8 cellular contexts compared by ENCODE assay signal in the genomic region with DNA sequence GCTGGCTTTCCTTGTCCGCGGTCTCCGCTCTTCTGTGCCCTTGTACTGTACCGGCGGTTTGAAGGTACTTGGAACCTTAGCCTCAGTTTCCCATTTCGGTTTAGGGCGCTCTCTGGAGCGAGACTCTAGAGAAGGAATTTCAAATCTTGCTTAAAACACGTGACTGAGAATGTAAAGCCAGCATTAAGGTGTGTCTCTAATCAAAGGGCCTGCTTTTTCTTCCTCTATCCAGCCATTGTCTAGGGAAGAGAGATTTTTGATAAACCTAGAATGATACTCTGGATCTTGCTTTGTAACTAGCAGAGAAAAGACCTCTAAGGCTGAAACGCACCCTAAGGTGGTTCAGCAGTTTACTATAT.
DNase-seq lines count a peak whose midpoint lies in the region; ATAC-seq and TF ChIP-seq lines count a peak whose summit lies in the region.

No MANE protein-coding gene starts in this region.

- H3K9ac ChIP-seq in mucosa of rectum (ENCODE audit: low read depth in 1 of 2, low read length in 2 of 2), result peak overlapping the region; percentile 89 to 95

- H3K27ac ChIP-seq in ACC112 (ENCODE audit: low read depth, low read length), result peak overlapping the region; percentile 71
- H3K27ac ChIP-seq in cingulate gyrus (ENCODE audit: low read depth, low read length), result peak overlapping the region; percentile 89
- peak overlapping the region; percentile 77 to 89 for H3K27ac ChIP-seq in mucosa of rectum (ENCODE audit: low read depth in 2 of 2, low read length in 2 of 2)

- TF ChIP-seq EP300 in Ishikawa (IDR thresholded peaks at IDR 0.05; ENCODE audit: borderline replicate concordance), result no peak

- H3K79me2 ChIP-seq in ACC112 (ENCODE audit: control insufficient read depth, insufficient read depth, low read length, unreplicated experiment), result peaks cover 56% of the 10 kb centered on the region

- H3K36me3 ChIP-seq in ACC112 (ENCODE audit: insufficient read depth, low read length), result no peaks in the 10 kb centered on the region
- H3K36me3 ChIP-seq in mucosa of rectum (ENCODE audit: control insufficient read depth in 2 of 2, insufficient read depth in 2 of 2, low read length in 2 of 2), result peaks cover 0 to 4% of the 10 kb centered on the region in 2 donors

- DNase-seq in NCI-H1694 (lab: John Stamatoyannopoulos, UW) (no peak), SIG-M5 (lab: John Stamatoyannopoulos, UW) (no peak), GM03348 (ENCODE audit: low spot score) (no peak)

- no peaks in the 10 kb centered on the region for H3K27me3 ChIP-seq in ACC112 (ENCODE audit: insufficient read depth, low read length)
- no peaks in the 10 kb centered on the region for H3K27me3 ChIP-seq in mucosa of rectum (ENCODE audit: control insufficient read depth in 2 of 2, insufficient read depth in 2 of 2, low read length in 2 of 2)

- H3K4me3 ChIP-seq in ACC112 (ENCODE audit: low read depth, low read length) (peak overlapping the region; percentile 92), mucosa of rectum (ENCODE audit: low read length in 2 of 2) (peak overlapping the region; percentile 80 to 93)

- ATAC-seq in GM18505 (IDR thresholded peaks at IDR 0.05; ENCODE audit: unreplicated experiment), result no peak

- H2AFZ ChIP-seq in ACC112 (ENCODE audit: low read length, unreplicated experiment), result peak overlapping the region; percentile 96

- TF ChIP-seq RAD21 in Ishikawa (IDR thresholded peaks at IDR 0.05; ENCODE audit: low read depth), result no peak

- TF ChIP-seq POLR2A in GM18505 (IDR thresholded peaks at IDR 0.05; ENCODE audit: borderline replicate concordance, extremely low read depth, insufficient read depth, insufficient read length), result no peak

- H3K9me3 ChIP-seq in mucosa of rectum (ENCODE audit: control insufficient read depth in 2 of 2, low read length in 2 of 2), result no peaks in the 10 kb centered on the region

- peaks cover 20% of the 10 kb centered on the region for H3K4me1 ChIP-seq in ACC112 (ENCODE audit: control insufficient read depth, insufficient read depth, low read length, unreplicated experiment)
- H3K4me1 ChIP-seq in mucosa of rectum (ENCODE audit: control insufficient read depth in 2 of 2, insufficient read depth in 2 of 2, low read length in 2 of 2), result peaks cover 17 to 18% of the 10 kb centered on the region in 2 donors

TF ChIP-seq in Ishikawa, 13 proteins besides CTCF, POLR2A, EP300 and RAD21:
- TF ChIP-seq USF1 (IDR thresholded peaks at IDR 0.05) (peak; percentile 43; the same call in 1 of the 2 replicates), NFIC (IDR thresholded peaks at IDR 0.05) (no peak)
TF ChIP-seq in Ishikawa: peak in this region for 1.
